In genomic region chr13:51286135-51287002, GRCh38 we compare ENCODE assay signal across 8 cellular contexts. TPM values are rescaled to one million over a fixed set of nuclear protein-coding genes. Genes with fewer than 3 reads are reported as not detected.
DNase-seq lines count a peak whose midpoint lies in the region; ATAC-seq and TF ChIP-seq lines count a peak whose summit lies in the region.

No MANE protein-coding gene starts in this region.

- intact Hi-C loops in lower leg skin (cut with DNase I; ENCODE audit: low total_unique reads) = loop anchor here (10.0 kb wide), 2 partner anchors 132 to 508 kb away; no protein-coding TSS in a partner anchor

- H3K4me3 ChIP-seq in GM12864 (ENCODE audit: low read depth, low read length) (no peak overlapping the region), lower leg skin (ENCODE audit: low read depth, poor library complexity, severe bottlenecking) (no peak overlapping the region)

- ATAC-seq in HG02938 (IDR thresholded peaks at IDR 0.05; ENCODE audit: unreplicated experiment) (peak; percentile 59), GM18873 (IDR thresholded peaks at IDR 0.05; ENCODE audit: low FRiP score, unreplicated experiment) (no peak)

- WGBS in lower leg skin, 2 donors = 42 to 45% methylated on average over 13 of the region's 13 CpGs

- TF ChIP-seq CTCF in GM12864 (IDR thresholded peaks at IDR 0.05; ENCODE audit: low read depth, low read length, missing control alignments) = peak; percentile 97
- peak in 1 of 3 donors; percentile 63 for TF ChIP-seq CTCF in lower leg skin (IDR thresholded peaks at IDR 0.05)

- DNase-seq in GM12864 (ENCODE audit: low read depth) (peak; percentile 16), NCI-H510A (lab: John Stamatoyannopoulos, UW) (peak; percentile 2), dedifferentiated amniotic fluid mesenchymal stem cell (ENCODE audit: extremely low spot score) (peak; percentile 65), lower leg skin (ENCODE audit: low spot score in 2 of 2) (peak; percentile 55 to 95)
- DNase-seq in activated CD4-positive, alpha-beta T cell treated with anti-CD3 and anti-CD28 coated beads, Interleukin-2, amount 50 U/mL, for 24 hours (ENCODE audit: low read depth in 1 of 2, low spot score in 1 of 2) = peak; percentile 39 to 65
- DNase-seq in stimulated activated CD4-positive, alpha-beta T cell treated with anti-CD3 and anti-CD28 coated beads, TNF-alpha, amount 100 ng/mL, for 48 hours (ENCODE audit: low read depth in 3 of 3) = peak; percentile 61 to 69 (median 62)

- TF ChIP-seq POLR2A in lower leg skin (IDR thresholded peaks at IDR 0.05) = no peak

RNA-seq across cellular contexts. Expression of gene SERPINE3, which starts 53.1 kb away (rescaled TPM):
- under 1 TPM in 1 of 4 donors, not detected in 3; 0.12 TPM for total RNA-seq in lower leg skin

Comparison
In these comparisons a context has a peak if more than half of its experiments do, and no peak if none do; other contexts are left out.
1. DNase-seq: peak in every context shown above with its lines; median percentile 75 in lower leg skin; 65 in dedifferentiated amniotic fluid mesenchymal stem cell; 62 in stimulated activated CD4-positive, alpha-beta T cell treated with anti-CD3 and anti-CD28 coated beads, TNF-alpha, amount 100 ng/mL, for 48 hours; 52 in activated CD4-positive, alpha-beta T cell treated with anti-CD3 and anti-CD28 coated beads, Interleukin-2, amount 50 U/mL, for 24 hours; 16 in GM12864; 2 in NCI-H510A.